In the genomic region with DNA sequence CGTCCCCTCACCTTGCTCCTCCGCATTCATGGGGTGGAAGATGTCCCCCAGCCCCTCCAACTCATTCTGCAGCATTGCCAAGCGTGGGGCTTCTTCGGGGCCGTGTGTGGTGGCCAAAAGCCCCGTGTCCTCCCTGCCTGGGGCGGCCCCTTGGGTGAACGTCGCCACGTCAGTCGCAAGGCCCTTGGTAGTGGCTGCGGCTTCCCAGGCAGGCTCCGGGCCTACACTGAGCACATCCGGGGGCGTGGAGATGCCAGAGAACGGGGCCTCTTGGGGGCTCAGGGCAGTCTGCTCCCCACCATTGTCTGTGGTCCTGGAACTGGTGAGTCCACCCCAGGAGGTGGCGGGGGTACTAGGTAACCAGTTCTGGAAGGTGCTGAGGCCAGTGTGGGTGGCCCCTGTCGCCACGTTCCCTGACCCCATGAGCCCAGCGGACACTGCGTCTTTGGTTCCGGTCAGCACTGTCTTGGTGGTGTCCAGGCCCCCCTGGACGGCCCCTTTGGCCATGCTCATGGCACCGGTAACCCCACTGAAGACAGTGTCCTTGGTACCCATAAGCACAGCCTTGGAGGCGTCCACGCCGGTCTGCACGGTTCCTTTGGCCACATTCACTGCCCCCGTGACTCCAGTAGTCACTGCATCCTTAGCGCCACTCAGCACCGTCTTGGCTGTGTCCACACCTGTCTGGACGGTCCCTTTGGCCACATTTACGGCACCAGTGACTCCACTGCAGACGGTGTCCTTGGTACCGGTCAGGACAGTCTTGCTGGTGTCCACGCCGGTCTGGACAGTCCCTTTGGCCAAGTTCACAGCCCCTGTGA, we compare ENCODE assay signal across 16 cellular contexts. TPM values are rescaled to one million over a fixed set of nuclear protein-coding genes. Genes with fewer than 3 reads are reported as not detected.
"Had no signal": no experiment of that assay in that cellular context is flagged by ENCODE, and none has a peak within 500 bp of the region (broad histone marks: within the 10 kb centered on the region; RNA-seq: fewer than 3 reads in every experiment).

No MANE protein-coding gene starts in this region.

- H3K27me3 ChIP-seq: foreskin keratinocyte, neutrophil had no signal

- H3K4me3 ChIP-seq: mucosa of descending colon, smooth muscle cell, tibial artery had no signal

- H3K9me3 Mint-ChIP-seq: activated CD4-positive, alpha-beta T cell treated with anti-CD3 and anti-CD28 coated beads, Interleukin-2, amount 10 ng/mL, durations not matched to agents 7 days and 5 days; activated naive CD8-positive, alpha-beta T cell treated with anti-CD3 and anti-CD28 coated beads, Interleukin-2, amount 10 ng/mL, durations not matched to agents 7 days and 5 days; naive thymus-derived CD8-positive, alpha-beta T cell had no signal

- H3K27ac ChIP-seq: foreskin keratinocyte, neutrophil, parathyroid adenoma, tibial artery had no signal

- H3K4me2 ChIP-seq: smooth muscle cell had no signal

- H3K9ac ChIP-seq: parathyroid adenoma had no signal

- H3K27ac Mint-ChIP-seq: activated CD4-positive, alpha-beta T cell treated with anti-CD3 and anti-CD28 coated beads, Interleukin-2, amount 10 ng/mL, durations not matched to agents 7 days and 5 days; activated naive CD8-positive, alpha-beta T cell treated with anti-CD3 and anti-CD28 coated beads, Interleukin-2, amount 10 ng/mL, durations not matched to agents 7 days and 5 days; naive thymus-derived CD8-positive, alpha-beta T cell had no signal

- H2AFZ ChIP-seq: parathyroid adenoma had no signal

- H3K4me1 ChIP-seq: foreskin keratinocyte, parathyroid adenoma, tibial artery had no signal

- DNase-seq: activated CD4-positive, alpha-beta T cell treated with anti-CD3 and anti-CD28 coated beads, Interleukin-2, amount 10 ng/mL, durations not matched to agents 7 days and 5 days; activated CD8-positive, alpha-beta memory T cell treated with anti-CD3 and anti-CD28 coated beads for 24 hours; activated gamma-delta T cell treated with Interleukin-2 at 50 U/mL for 16 hours; activated naive CD8-positive, alpha-beta T cell treated with anti-CD3 and anti-CD28 coated beads, Interleukin-2, amount 10 ng/mL, durations not matched to agents 7 days and 5 days; anterior cingulate cortex; cerebellar nuclear complex; effector CD8-positive, alpha-beta T cell; foreskin keratinocyte; head of caudate nucleus; mucosa of descending colon; tibial artery had no signal

- H3K79me2 ChIP-seq: parathyroid adenoma had no signal

- H3K4me3 Mint-ChIP-seq: activated CD4-positive, alpha-beta T cell treated with anti-CD3 and anti-CD28 coated beads, Interleukin-2, amount 10 ng/mL, durations not matched to agents 7 days and 5 days; activated naive CD8-positive, alpha-beta T cell treated with anti-CD3 and anti-CD28 coated beads, Interleukin-2, amount 10 ng/mL, durations not matched to agents 7 days and 5 days; naive thymus-derived CD8-positive, alpha-beta T cell had no signal

- H3K27me3 Mint-ChIP-seq: activated CD4-positive, alpha-beta T cell treated with anti-CD3 and anti-CD28 coated beads, Interleukin-2, amount 10 ng/mL, durations not matched to agents 7 days and 5 days had no signal

- H3K4me1 Mint-ChIP-seq: naive thymus-derived CD8-positive, alpha-beta T cell had no signal

- H3K9me3 ChIP-seq: mucosa of descending colon, neutrophil, tibial artery had no signal

- ATAC-seq: foreskin keratinocyte, mucosa of descending colon had no signal

RNA-seq across cellular contexts. Expression of a gene that starts 7.6 kb away (rescaled TPM):
- total RNA-seq: activated CD4-positive, alpha-beta T cell treated with anti-CD3 and anti-CD28 coated beads, Interleukin-2, amount 10 ng/mL, durations not matched to agents 7 days and 5 days; endothelial cell of umbilical vein; smooth muscle cell had no signal

RNA-seq across cellular contexts. Expression of a gene that starts 24.4 kb away (rescaled TPM):
- total RNA-seq: activated CD4-positive, alpha-beta T cell treated with anti-CD3 and anti-CD28 coated beads, Interleukin-2, amount 10 ng/mL, durations not matched to agents 7 days and 5 days; foreskin keratinocyte; smooth muscle cell had no signal
- polyA plus RNA-seq: foreskin keratinocyte, smooth muscle cell had no signal

RNA-seq across cellular contexts. Expression of a gene that starts 29.2 kb away (rescaled TPM):
- total RNA-seq: activated naive CD8-positive, alpha-beta T cell treated with anti-CD3 and anti-CD28 coated beads, Interleukin-2, amount 10 ng/mL, durations not matched to agents 7 days and 5 days; naive thymus-derived CD8-positive, alpha-beta T cell; smooth muscle cell had no signal
- polyA plus RNA-seq: naive thymus-derived CD8-positive, alpha-beta T cell; smooth muscle cell had no signal

RNA-seq across cellular contexts. Expression of a gene that starts 48.8 kb away (rescaled TPM):
- total RNA-seq: activated CD4-positive, alpha-beta T cell treated with anti-CD3 and anti-CD28 coated beads, Interleukin-2, amount 10 ng/mL, durations not matched to agents 7 days and 5 days had no signal
- polyA plus RNA-seq: naive thymus-derived CD8-positive, alpha-beta T cell had no signal
